1 cellular context compared by ENCODE assay signal in the genomic region with DNA sequence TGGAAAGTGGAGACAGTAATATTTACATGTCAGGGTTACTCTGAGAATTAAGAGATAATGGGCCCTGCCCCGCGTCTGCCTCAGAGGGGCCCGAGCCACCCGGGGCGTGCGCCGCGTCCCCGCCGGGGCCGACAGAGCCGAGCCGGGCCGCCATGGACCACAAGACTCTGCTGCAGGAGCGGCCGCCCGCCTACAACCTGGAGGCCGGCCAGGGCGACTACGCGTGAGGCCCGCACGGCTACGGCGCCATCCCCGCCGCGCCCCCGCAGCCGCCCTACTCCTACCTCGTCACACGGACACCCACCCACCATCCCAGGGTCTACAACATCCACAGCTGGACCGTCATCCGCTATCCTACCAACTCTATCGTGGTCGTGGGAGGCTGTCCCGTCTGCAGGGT.
TF ChIP-seq lines count a peak whose summit lies in the region.

No MANE protein-coding gene starts in this region.

TF ChIP-seq in WTC11, 78 proteins besides CTCF, POLR2A, EP300 and RAD21 (continued from another document):
- TF ChIP-seq, protein P1, sequence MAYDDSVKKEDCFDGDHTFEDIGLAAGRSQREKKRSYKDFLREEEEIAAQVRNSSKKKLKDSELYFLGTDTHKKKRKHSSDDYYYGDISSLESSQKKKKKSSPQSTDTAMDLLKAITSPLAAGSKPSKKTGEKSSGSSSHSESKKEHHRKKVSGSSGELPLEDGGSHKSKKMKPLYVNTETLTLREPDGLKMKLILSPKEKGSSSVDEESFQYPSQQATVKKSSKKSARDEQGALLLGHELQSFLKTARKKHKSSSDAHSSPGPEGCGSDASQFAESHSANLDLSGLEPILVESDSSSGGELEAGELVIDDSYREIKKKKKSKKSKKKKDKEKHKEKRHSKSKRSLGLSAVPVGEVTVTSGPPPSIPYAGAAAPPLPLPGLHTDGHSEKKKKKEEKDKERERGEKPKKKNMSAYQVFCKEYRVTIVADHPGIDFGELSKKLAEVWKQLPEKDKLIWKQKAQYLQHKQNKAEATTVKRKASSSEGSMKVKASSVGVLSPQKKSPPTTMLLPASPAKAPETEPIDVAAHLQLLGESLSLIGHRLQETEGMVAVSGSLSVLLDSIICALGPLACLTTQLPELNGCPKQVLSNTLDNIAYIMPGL (CRISPR knock-in tag; IDR thresholded peaks at IDR 0.05), result no peak
- TF ChIP-seq JUN (CRISPR knock-in tag; IDR thresholded peaks at IDR 0.05), result no peak
- no peak for TF ChIP-seq CREB1 (CRISPR knock-in tag; IDR thresholded peaks at IDR 0.05)
- no peak for TF ChIP-seq CDX4 (CRISPR knock-in tag; IDR thresholded peaks at IDR 0.05; ENCODE audit: borderline replicate concordance)
- no peak for TF ChIP-seq GRHL2 (CRISPR knock-in tag; IDR thresholded peaks at IDR 0.05; ENCODE audit: insufficient replicate concordance, severe bottlenecking)
- TF ChIP-seq, protein P2, sequence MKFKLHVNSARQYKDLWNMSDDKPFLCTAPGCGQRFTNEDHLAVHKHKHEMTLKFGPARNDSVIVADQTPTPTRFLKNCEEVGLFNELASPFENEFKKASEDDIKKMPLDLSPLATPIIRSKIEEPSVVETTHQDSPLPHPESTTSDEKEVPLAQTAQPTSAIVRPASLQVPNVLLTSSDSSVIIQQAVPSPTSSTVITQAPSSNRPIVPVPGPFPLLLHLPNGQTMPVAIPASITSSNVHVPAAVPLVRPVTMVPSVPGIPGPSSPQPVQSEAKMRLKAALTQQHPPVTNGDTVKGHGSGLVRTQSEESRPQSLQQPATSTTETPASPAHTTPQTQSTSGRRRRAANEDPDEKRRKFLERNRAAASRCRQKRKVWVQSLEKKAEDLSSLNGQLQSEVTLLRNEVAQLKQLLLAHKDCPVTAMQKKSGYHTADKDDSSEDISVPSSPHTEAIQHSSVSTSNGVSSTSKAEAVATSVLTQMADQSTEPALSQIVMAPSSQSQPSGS (CRISPR knock-in tag; IDR thresholded peaks at IDR 0.05; ENCODE audit: borderline replicate concordance, low read depth), result no peak
- no peak for TF ChIP-seq NR3C1 (CRISPR knock-in tag; conservative IDR thresholded peaks at IDR 0.05; ENCODE audit: low read depth)
- TF ChIP-seq, protein P3, sequence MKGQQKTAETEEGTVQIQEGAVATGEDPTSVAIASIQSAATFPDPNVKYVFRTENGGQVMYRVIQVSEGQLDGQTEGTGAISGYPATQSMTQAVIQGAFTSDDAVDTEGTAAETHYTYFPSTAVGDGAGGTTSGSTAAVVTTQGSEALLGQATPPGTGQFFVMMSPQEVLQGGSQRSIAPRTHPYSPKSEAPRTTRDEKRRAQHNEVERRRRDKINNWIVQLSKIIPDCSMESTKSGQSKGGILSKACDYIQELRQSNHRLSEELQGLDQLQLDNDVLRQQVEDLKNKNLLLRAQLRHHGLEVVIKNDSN (CRISPR knock-in tag; IDR thresholded peaks at IDR 0.05), result no peak
- TF ChIP-seq ZNF317 (CRISPR knock-in tag; IDR thresholded peaks at IDR 0.05; ENCODE audit: borderline replicate concordance, low read depth), result no peak
- no peak for TF ChIP-seq ZNF423 (CRISPR knock-in tag; IDR thresholded peaks at IDR 0.05)
- no peak for TF ChIP-seq ZNF232 (CRISPR knock-in tag; IDR thresholded peaks at IDR 0.05)
- no peak for TF ChIP-seq EMX1 (CRISPR knock-in tag; IDR thresholded peaks at IDR 0.05)
- TF ChIP-seq ZNF263 (CRISPR knock-in tag; IDR thresholded peaks at IDR 0.05; ENCODE audit: low read depth), result no peak
- no peak for TF ChIP-seq RORB (CRISPR knock-in tag; IDR thresholded peaks at IDR 0.05)
